In the genomic region with DNA sequence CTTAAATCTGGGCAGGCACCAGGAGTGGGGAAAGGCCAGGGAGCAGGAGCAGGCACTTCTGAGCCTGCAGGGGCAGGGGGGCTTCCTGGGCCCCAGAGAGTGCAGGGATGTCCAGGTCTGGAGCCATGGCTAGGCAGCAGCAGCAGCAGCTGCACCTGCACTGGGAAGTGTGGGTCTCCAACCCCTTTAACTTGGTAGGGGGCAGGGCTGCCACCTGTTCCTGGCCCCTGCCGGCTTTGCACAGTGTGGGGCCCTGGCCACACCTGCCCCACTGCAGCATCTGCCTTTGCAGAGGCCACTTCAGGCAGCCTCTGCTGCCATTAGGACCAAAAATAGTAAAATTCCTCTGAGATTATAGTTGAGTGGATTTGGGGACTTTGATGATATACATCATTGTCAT, we compare ENCODE assay signal across 15 cellular contexts.
"Had no signal": no experiment of that assay in that cellular context is flagged by ENCODE, and none has a peak within 500 bp of the region (broad histone marks: within the 10 kb centered on the region; RNA-seq: fewer than 3 reads in every experiment).

No MANE protein-coding gene starts in this region.

- H3K4me3 Mint-ChIP-seq: activated CD4-positive, alpha-beta T cell treated with anti-CD3 and anti-CD28 coated beads for 36 hours; activated CD8-positive, alpha-beta T cell treated with anti-CD3 and anti-CD28 coated beads, Interleukin-2, amount 10 ng/mL, durations not matched to agents 7 days and 5 days; activated naive CD8-positive, alpha-beta T cell treated with anti-CD3 and anti-CD28 coated beads, Interleukin-2, amount 10 ng/mL, durations not matched to agents 7 days and 5 days; dendritic cell treated with granulocyte-macrophage colony-stimulating factor and Interleukin-4, amounts not matched to agents 40 ng/mL and 50 ng/mL, for 4 days; effector memory CD8-positive, alpha-beta T cell; naive B cell had no signal

- DNase-seq: activated CD4-positive, alpha-beta T cell treated with anti-CD3 and anti-CD28 coated beads for 36 hours; activated CD8-positive, alpha-beta memory T cell treated with anti-CD3 and anti-CD28 coated beads, Interleukin-2, amount 50 U/mL, for 48 hours; activated CD8-positive, alpha-beta T cell treated with anti-CD3 and anti-CD28 coated beads, Interleukin-2, amount 10 ng/mL, durations not matched to agents 7 days and 5 days; activated naive CD8-positive, alpha-beta T cell treated with anti-CD3 and anti-CD28 coated beads, Interleukin-2, amount 10 ng/mL, durations not matched to agents 7 days and 5 days; anterior cingulate cortex; cerebellar nuclear complex; effector memory CD8-positive, alpha-beta T cell; hypothalamus; naive B cell; nucleus accumbens; right cardiac atrium; substantia nigra; transverse colon had no signal

- H3K27me3 Mint-ChIP-seq: activated CD4-positive, alpha-beta T cell treated with anti-CD3 and anti-CD28 coated beads for 36 hours; activated naive CD8-positive, alpha-beta T cell treated with anti-CD3 and anti-CD28 coated beads, Interleukin-2, amount 10 ng/mL, durations not matched to agents 7 days and 5 days; dendritic cell treated with granulocyte-macrophage colony-stimulating factor and Interleukin-4, amounts not matched to agents 40 ng/mL and 50 ng/mL, for 4 days; effector memory CD8-positive, alpha-beta T cell; naive B cell; progenitor cell of endocrine pancreas had no signal

- H3K9me3 Mint-ChIP-seq: activated naive CD8-positive, alpha-beta T cell treated with anti-CD3 and anti-CD28 coated beads, Interleukin-2, amount 10 ng/mL, durations not matched to agents 7 days and 5 days; dendritic cell treated with granulocyte-macrophage colony-stimulating factor and Interleukin-4, amounts not matched to agents 40 ng/mL and 50 ng/mL, for 4 days; effector memory CD8-positive, alpha-beta T cell; naive B cell had no signal

- ATAC-seq: activated CD4-positive, alpha-beta T cell treated with anti-CD3 and anti-CD28 coated beads for 36 hours; activated CD8-positive, alpha-beta T cell treated with anti-CD3 and anti-CD28 coated beads, Interleukin-2, amount 10 ng/mL, durations not matched to agents 7 days and 5 days; effector memory CD8-positive, alpha-beta T cell; right cardiac atrium had no signal

- H3K27ac Mint-ChIP-seq: activated CD4-positive, alpha-beta T cell treated with anti-CD3 and anti-CD28 coated beads for 36 hours; activated CD8-positive, alpha-beta T cell treated with anti-CD3 and anti-CD28 coated beads, Interleukin-2, amount 10 ng/mL, durations not matched to agents 7 days and 5 days; activated naive CD8-positive, alpha-beta T cell treated with anti-CD3 and anti-CD28 coated beads, Interleukin-2, amount 10 ng/mL, durations not matched to agents 7 days and 5 days; dendritic cell treated with granulocyte-macrophage colony-stimulating factor and Interleukin-4, amounts not matched to agents 40 ng/mL and 50 ng/mL, for 4 days; effector memory CD8-positive, alpha-beta T cell; progenitor cell of endocrine pancreas had no signal
